Comparison of ENCODE assay signal across 1 cellular context in the genomic region with DNA sequence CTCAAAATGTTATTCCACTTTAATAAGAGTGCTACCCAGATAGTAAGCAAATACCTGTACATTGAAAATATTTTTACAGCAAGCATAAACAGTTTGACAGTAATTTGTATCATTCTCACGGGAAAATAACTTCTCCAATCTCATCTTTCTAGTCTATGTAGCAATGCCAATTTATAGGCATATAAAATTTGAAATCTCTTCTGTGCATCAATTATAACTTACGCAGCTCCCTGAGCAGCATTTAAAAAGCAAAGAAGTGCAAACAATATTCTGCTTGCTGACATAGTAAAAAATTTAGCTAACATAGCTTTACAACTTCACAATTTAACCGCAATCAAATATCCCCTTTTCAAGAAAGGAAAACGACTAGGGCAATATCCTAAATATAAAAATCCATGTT.
TF ChIP-seq lines count a peak whose summit lies in the region.

No MANE protein-coding gene starts in this region.

TF ChIP-seq in GM23338, 12 proteins besides CTCF, POLR2A, EP300 and RAD21:
- TF ChIP-seq, protein P1, sequence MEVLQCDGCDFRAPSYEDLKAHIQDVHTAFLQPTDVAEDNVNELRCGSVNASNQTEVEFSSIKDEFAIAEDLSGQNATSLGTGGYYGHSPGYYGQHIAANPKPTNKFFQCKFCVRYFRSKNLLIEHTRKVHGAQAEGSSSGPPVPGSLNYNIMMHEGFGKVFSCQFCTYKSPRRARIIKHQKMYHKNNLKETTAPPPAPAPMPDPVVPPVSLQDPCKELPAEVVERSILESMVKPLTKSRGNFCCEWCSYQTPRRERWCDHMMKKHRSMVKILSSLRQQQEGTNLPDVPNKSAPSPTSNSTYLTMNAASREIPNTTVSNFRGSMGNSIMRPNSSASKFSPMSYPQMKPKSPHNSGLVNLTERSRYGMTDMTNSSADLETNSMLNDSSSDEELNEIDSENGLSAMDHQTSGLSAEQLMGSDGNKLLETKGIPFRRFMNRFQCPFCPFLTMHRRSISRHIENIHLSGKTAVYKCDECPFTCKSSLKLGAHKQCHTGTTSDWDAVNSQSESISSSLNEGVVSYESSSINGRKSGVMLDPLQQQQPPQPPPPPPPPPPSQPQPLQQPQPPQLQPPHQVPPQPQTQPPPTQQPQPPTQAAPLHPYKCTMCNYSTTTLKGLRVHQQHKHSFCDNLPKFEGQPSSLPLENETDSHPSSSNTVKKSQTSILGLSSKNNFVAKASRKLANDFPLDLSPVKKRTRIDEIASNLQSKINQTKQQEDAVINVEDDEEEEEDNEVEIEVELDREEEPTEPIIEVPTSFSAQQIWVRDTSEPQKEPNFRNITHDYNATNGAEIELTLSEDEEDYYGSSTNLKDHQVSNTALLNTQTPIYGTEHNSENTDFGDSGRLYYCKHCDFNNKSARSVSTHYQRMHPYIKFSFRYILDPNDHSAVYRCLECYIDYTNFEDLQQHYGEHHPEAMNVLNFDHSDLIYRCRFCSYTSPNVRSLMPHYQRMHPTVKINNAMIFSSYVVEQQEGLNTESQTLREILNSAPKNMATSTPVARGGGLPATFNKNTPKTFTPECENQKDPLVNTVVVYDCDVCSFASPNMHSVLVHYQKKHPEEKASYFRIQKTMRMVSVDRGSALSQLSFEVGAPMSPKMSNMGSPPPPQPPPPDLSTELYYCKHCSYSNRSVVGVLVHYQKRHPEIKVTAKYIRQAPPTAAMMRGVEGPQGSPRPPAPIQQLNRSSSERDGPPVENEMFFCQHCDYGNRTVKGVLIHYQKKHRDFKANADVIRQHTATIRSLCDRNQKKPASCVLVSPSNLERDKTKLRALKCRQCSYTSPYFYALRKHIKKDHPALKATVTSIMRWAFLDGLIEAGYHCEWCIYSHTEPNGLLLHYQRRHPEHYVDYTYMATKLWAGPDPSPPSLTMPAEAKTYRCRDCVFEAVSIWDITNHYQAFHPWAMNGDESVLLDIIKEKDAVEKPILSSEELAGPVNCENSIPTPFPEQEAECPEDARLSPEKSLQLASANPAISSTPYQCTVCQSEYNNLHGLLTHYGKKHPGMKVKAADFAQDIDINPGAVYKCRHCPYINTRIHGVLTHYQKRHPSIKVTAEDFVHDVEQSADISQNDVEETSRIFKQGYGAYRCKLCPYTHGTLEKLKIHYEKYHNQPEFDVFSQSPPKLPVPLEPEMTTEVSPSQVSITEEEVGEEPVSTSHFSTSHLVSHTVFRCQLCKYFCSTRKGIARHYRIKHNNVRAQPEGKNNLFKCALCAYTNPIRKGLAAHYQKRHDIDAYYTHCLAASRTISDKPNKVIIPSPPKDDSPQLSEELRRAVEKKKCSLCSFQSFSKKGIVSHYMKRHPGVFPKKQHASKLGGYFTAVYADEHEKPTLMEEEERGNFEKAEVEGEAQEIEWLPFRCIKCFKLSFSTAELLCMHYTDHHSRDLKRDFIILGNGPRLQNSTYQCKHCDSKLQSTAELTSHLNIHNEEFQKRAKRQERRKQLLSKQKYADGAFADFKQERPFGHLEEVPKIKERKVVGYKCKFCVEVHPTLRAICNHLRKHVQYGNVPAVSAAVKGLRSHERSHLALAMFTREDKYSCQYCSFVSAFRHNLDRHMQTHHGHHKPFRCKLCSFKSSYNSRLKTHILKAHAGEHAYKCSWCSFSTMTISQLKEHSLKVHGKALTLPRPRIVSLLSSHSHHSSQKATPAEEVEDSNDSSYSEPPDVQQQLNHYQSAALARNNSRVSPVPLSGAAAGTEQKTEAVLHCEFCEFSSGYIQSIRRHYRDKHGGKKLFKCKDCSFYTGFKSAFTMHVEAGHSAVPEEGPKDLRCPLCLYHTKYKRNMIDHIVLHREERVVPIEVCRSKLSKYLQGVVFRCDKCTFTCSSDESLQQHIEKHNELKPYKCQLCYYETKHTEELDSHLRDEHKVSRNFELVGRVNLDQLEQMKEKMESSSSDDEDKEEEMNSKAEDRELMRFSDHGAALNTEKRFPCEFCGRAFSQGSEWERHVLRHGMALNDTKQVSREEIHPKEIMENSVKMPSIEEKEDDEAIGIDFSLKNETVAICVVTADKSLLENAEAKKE (CRISPR knock-in tag; IDR thresholded peaks at IDR 0.05): no peak
